1 cellular context compared by ENCODE assay signal in genomic region chr7:139230774-139231512, GRCh38.
TF ChIP-seq lines count a peak whose summit lies in the region.

Gene UBN2, plus strand, starts transcription at chr7:139231237. Its CDS starts 248 bp downstream, at chr7:139231485.

TF ChIP-seq in HepG2, 621 proteins besides CTCF, POLR2A, EP300 and RAD21 (continued from another document and continues in another):
- peak; percentile 98 for TF ChIP-seq ARID4A (CRISPR knock-in tag; IDR thresholded peaks at IDR 0.05; ENCODE audit: borderline replicate concordance)
- TF ChIP-seq TOE1 (CRISPR knock-in tag; IDR thresholded peaks at IDR 0.05): no peak
- TF ChIP-seq ZNF256 (CRISPR knock-in tag; conservative IDR thresholded peaks at IDR 0.05): no peak
- no peak for TF ChIP-seq ZNF557 (CRISPR knock-in tag; IDR thresholded peaks at IDR 0.05)
- no peak for TF ChIP-seq MBNL3 (CRISPR knock-in tag; conservative IDR thresholded peaks at IDR 0.05)
- peak; percentile 72 for TF ChIP-seq ZFP91 (CRISPR knock-in tag; IDR thresholded peaks at IDR 0.05; ENCODE audit: borderline replicate concordance)
- no peak for TF ChIP-seq ZNF576 (CRISPR knock-in tag; IDR thresholded peaks at IDR 0.05)
- TF ChIP-seq NR2F6 (IDR thresholded peaks at IDR 0.05): no peak
- TF ChIP-seq NR2F6 (CRISPR knock-in tag; IDR thresholded peaks at IDR 0.05): peak; percentile 19; the same call in 1 of the 2 replicates
- no peak for TF ChIP-seq ZNF460 (CRISPR knock-in tag; IDR thresholded peaks at IDR 0.05; ENCODE audit: borderline replicate concordance)
- TF ChIP-seq ZBTB38 (CRISPR knock-in tag; IDR thresholded peaks at IDR 0.05): no peak
- no peak for TF ChIP-seq ZSCAN25 (CRISPR knock-in tag; IDR thresholded peaks at IDR 0.05)
- no peak for TF ChIP-seq NR3C1 (CRISPR knock-in tag; IDR thresholded peaks at IDR 0.05)
- TF ChIP-seq MYNN (CRISPR knock-in tag; IDR thresholded peaks at IDR 0.05; ENCODE audit: low read depth): no peak; the same call in 1 of the 2 replicates
- peak; percentile 71 for TF ChIP-seq GABPA (IDR thresholded peaks at IDR 0.05; ENCODE audit: low read depth, low read length)
- peak; percentile 96 for TF ChIP-seq GABPA (CRISPR knock-in tag; IDR thresholded peaks at IDR 0.05; ENCODE audit: low read depth)
- TF ChIP-seq THAP9 (CRISPR knock-in tag; IDR thresholded peaks at IDR 0.05; ENCODE audit: borderline replicate concordance): peak; percentile 92; the same call in 1 of the 2 replicates
- peak; percentile 16; the same call in 1 of the 2 replicates for TF ChIP-seq SIX4 (CRISPR knock-in tag; IDR thresholded peaks at IDR 0.05)
- TF ChIP-seq TCF7 (IDR thresholded peaks at IDR 0.05; ENCODE audit: low read depth): no peak
- peak; percentile 35; the same call in 1 of the 2 replicates for TF ChIP-seq SMAD1 (CRISPR knock-in tag; IDR thresholded peaks at IDR 0.05; ENCODE audit: borderline replicate concordance, low read depth)
- no peak for TF ChIP-seq ZNF33B (CRISPR knock-in tag; IDR thresholded peaks at IDR 0.05)
- TF ChIP-seq SOX13 (IDR thresholded peaks at IDR 0.05): no peak
- TF ChIP-seq SOX13 (CRISPR knock-in tag; conservative IDR thresholded peaks at IDR 0.05 in 1 of 2, IDR thresholded peaks at IDR 0.05 in 1 of 2): peak in 1 of 2 experiments; percentile 31; a peak in 1 of 4 replicates
- TF ChIP-seq ZKSCAN8 (CRISPR knock-in tag; IDR thresholded peaks at IDR 0.05; ENCODE audit: borderline replicate concordance): peak; percentile 47; the same call in 1 of the 2 replicates
- TF ChIP-seq NR2F1 (CRISPR knock-in tag; IDR thresholded peaks at IDR 0.05): no peak
- no peak for TF ChIP-seq ZNF17 (CRISPR knock-in tag; IDR thresholded peaks at IDR 0.05)
- peak; percentile 91 for TF ChIP-seq KDM2A (CRISPR knock-in tag; IDR thresholded peaks at IDR 0.05; ENCODE audit: borderline replicate concordance, low read depth)
- no peak for TF ChIP-seq PHB2 (IDR thresholded peaks at IDR 0.05; ENCODE audit: partially characterized antibody)
- TF ChIP-seq E2F1 (CRISPR knock-in tag; IDR thresholded peaks at IDR 0.05): no peak; the same call in 1 of the 2 replicates
- TF ChIP-seq KAT7 (CRISPR knock-in tag; IDR thresholded peaks at IDR 0.05; ENCODE audit: borderline replicate concordance): peak; percentile 81; the same call in 1 of the 2 replicates
- no peak for TF ChIP-seq ZNF781 (CRISPR knock-in tag; IDR thresholded peaks at IDR 0.05; ENCODE audit: borderline replicate concordance, not compliant biosample characterization)
- TF ChIP-seq KLF12 (CRISPR knock-in tag; IDR thresholded peaks at IDR 0.05; ENCODE audit: borderline replicate concordance): peak; percentile 83
- TF ChIP-seq ZNF292 (CRISPR knock-in tag; IDR thresholded peaks at IDR 0.05; ENCODE audit: borderline replicate concordance, low read depth): no peak
- peak; percentile 68; the same call in 1 of the 2 replicates for TF ChIP-seq MYC (CRISPR knock-in tag; IDR thresholded peaks at IDR 0.05; ENCODE audit: borderline replicate concordance)
- TF ChIP-seq TCF7L2 (IDR thresholded peaks at IDR 0.05; ENCODE audit: low read depth, low read length): no peak
- no peak for TF ChIP-seq SP2 (CRISPR knock-in tag; IDR thresholded peaks at IDR 0.05)
- TF ChIP-seq ZNF263 (CRISPR knock-in tag; IDR thresholded peaks at IDR 0.05): no peak
- TF ChIP-seq NFE2 (CRISPR knock-in tag; IDR thresholded peaks at IDR 0.05): no peak
- TF ChIP-seq SRSF9 (IDR thresholded peaks at IDR 0.05; ENCODE audit: borderline replicate concordance, insufficient read depth, low read depth, low read length, poor library complexity, severe bottlenecking): no peak
- 0 out of 2 replicates have a peak, but pooled peaks have one; percentile 33 for TF ChIP-seq CAMTA2 (CRISPR knock-in tag; IDR thresholded peaks at IDR 0.05; ENCODE audit: borderline replicate concordance)
- no peak for TF ChIP-seq ZNF703 (CRISPR knock-in tag; IDR thresholded peaks at IDR 0.05; ENCODE audit: borderline replicate concordance)
- TF ChIP-seq PATZ1 (CRISPR knock-in tag; IDR thresholded peaks at IDR 0.05): no peak
- peak; percentile 15 to 76; a peak in 3 of 4 replicates for TF ChIP-seq KLF16 (CRISPR knock-in tag; IDR thresholded peaks at IDR 0.05)
- TF ChIP-seq ZNF737 (CRISPR knock-in tag; IDR thresholded peaks at IDR 0.05; ENCODE audit: borderline replicate concordance): no peak
- 0 out of 2 replicates have a peak, but pooled peaks have one; percentile 19 for TF ChIP-seq ZNF607 (CRISPR knock-in tag; IDR thresholded peaks at IDR 0.05; ENCODE audit: borderline replicate concordance)
- peak; percentile 47 for TF ChIP-seq BCL6 (CRISPR knock-in tag; IDR thresholded peaks at IDR 0.05)
- TF ChIP-seq ZFP82 (CRISPR knock-in tag; IDR thresholded peaks at IDR 0.05; ENCODE audit: borderline replicate concordance): no peak
- TF ChIP-seq ZFYVE20 (CRISPR knock-in tag; IDR thresholded peaks at IDR 0.05; ENCODE audit: borderline replicate concordance, low read depth): no peak
- TF ChIP-seq ZFX (CRISPR knock-in tag; IDR thresholded peaks at IDR 0.05; ENCODE audit: low read depth): peak; percentile 94
- no peak for TF ChIP-seq NFYB (CRISPR knock-in tag; IDR thresholded peaks at IDR 0.05)
- TF ChIP-seq KLF9 (CRISPR knock-in tag; IDR thresholded peaks at IDR 0.05; ENCODE audit: low read depth): 0 out of 2 replicates have a peak, but pooled peaks have one; percentile 35
- no peak for TF ChIP-seq ZNF652 (CRISPR knock-in tag; IDR thresholded peaks at IDR 0.05; ENCODE audit: borderline replicate concordance, low read depth)
- TF ChIP-seq ETS1 (CRISPR knock-in tag; IDR thresholded peaks at IDR 0.05): 0 out of 2 replicates have a peak, but pooled peaks have one; percentile 57
- no peak for TF ChIP-seq ZBTB7A (CRISPR knock-in tag; IDR thresholded peaks at IDR 0.05)
- peak; percentile 83 for TF ChIP-seq BCL3 (CRISPR knock-in tag; IDR thresholded peaks at IDR 0.05)
- no peak for TF ChIP-seq ZBTB8A (CRISPR knock-in tag; IDR thresholded peaks at IDR 0.05; ENCODE audit: borderline replicate concordance, low read depth)
